8 cellular contexts compared by ENCODE assay signal in genomic region chr11:120186799-120187591, GRCh38. TPM values are rescaled to one million over a fixed set of nuclear protein-coding genes. Genes with fewer than 3 reads are reported as not detected.
DNase-seq lines count a peak whose midpoint lies in the region; ATAC-seq, FAIRE-seq and TF ChIP-seq lines count a peak whose summit lies in the region.

No MANE protein-coding gene starts in this region.

- H3K4me3 Mint-ChIP-seq in endodermal cell: no peak overlapping the region

- H3K9me3 Mint-ChIP-seq in endodermal cell: peaks cover 7% of the 10 kb centered on the region

- DNase-seq in endodermal cell (peak; percentile 38), pancreas (peak in 3 of 6 donors; percentile 37 to 62 (median 46)), 8988T (no peak), NCI-H345 treated with DMSO at 0.1 percent for 48 hours (lab: John Stamatoyannopoulos, UW; ENCODE audit: unreplicated experiment) (no peak), C1 segment of cervical spinal cord (lab: John Stamatoyannopoulos, UW) (no peak), activated gamma-delta T cell treated with Interleukin-2 at 50 U/mL for 16 hours (no peak)

- H3K9ac ChIP-seq in endodermal cell (ENCODE audit: extremely low read depth, low read length, poor library complexity, severe bottlenecking): no peak overlapping the region

- peaks cover 34% of the 10 kb centered on the region for H3K27me3 Mint-ChIP-seq in endodermal cell (ENCODE audit: insufficient read depth)

- WGBS in endodermal cell (ENCODE audit: insufficient coverage in 1 of 2, insufficient read length in 1 of 2), 2 experiments: 75 to 80% methylated on average over 5 to 17 of the region's 17 CpGs
- 23 to 24% methylated on average over 17 of the region's 17 CpGs for WGBS in pancreas, 2 donors

- no peak overlapping the region for H3K27ac ChIP-seq in endodermal cell (ENCODE audit: low read depth, low read length)
- H3K27ac ChIP-seq in pancreas: peak overlapping the region; percentile 79 to 92 (median 87)

- intact Hi-C loops in pancreas (cut with DNase I): no loop called here

- peaks cover 2% of the 10 kb centered on the region for H3K4me1 Mint-ChIP-seq in endodermal cell

- peak; percentile 57 for ATAC-seq in GM18511 (IDR thresholded peaks at IDR 0.05; ENCODE audit: unreplicated experiment)
- peak; percentile 61 for ATAC-seq in HG02798 (IDR thresholded peaks at IDR 0.05; ENCODE audit: poor library complexity, unreplicated experiment)
- peak in 3 of 4 donors; percentile 11 to 43 (median 29) for ATAC-seq in pancreas

- no peaks in the 10 kb centered on the region for H3K36me3 Mint-ChIP-seq in endodermal cell (ENCODE audit: low read depth)

- H3K27ac Mint-ChIP-seq in endodermal cell: no peak overlapping the region

- H3K9me3 ChIP-seq in endodermal cell (ENCODE audit: control insufficient read depth, low read length) (no peaks in the 10 kb centered on the region), pancreas (no peaks in the 10 kb centered on the region)

- H3K4me3 ChIP-seq in endodermal cell (ENCODE audit: low read length) (no peak overlapping the region), pancreas (no peak overlapping the region)

- H3K4me1 ChIP-seq in endodermal cell (ENCODE audit: control insufficient read depth, insufficient read depth, low read length) (no peaks in the 10 kb centered on the region), pancreas (peaks cover 38 to 54% (median 53%) of the 10 kb centered on the region in 3 donors)

- H3K27me3 ChIP-seq in endodermal cell (ENCODE audit: control insufficient read depth, insufficient read depth, low read length, poor library complexity, severe bottlenecking): no peaks in the 10 kb centered on the region
- H3K27me3 ChIP-seq in pancreas: no peaks in the 10 kb centered on the region

- H3K36me3 ChIP-seq in endodermal cell (ENCODE audit: control insufficient read depth, insufficient read depth, low read length) (no peaks in the 10 kb centered on the region), pancreas (no peaks in the 10 kb centered on the region)

- FAIRE-seq in pancreas (lab: Jason Lieb, UNC): no peak

- no peak for TF ChIP-seq CTCF in endodermal cell (conservative IDR thresholded peaks at IDR 0.05)
- TF ChIP-seq CTCF in pancreas (IDR thresholded peaks at IDR 0.05): no peak

RNA-seq across cellular contexts. Expression of gene OAF, which starts 23.8 kb away (rescaled TPM):
- total RNA-seq in endodermal cell (1 to 10 TPM; 1.7 to 3.6 TPM), pancreas (10 to 100 TPM; 37.1 to 88.3 (median 49.0) TPM)
- polyA plus RNA-seq in endodermal cell (2013, experiment 1 of 2): 15.1 TPM
- polyA plus RNA-seq in endodermal cell (2013, experiment 2 of 2): 14.4 TPM
- 10 to 100 TPM; 21.6 to 35.0 TPM for polyA plus RNA-seq in pancreas

RNA-seq across cellular contexts. Expression of gene TRIM29, which starts 49.1 kb away (rescaled TPM):
- total RNA-seq in endodermal cell: not detected
- not detected for polyA plus RNA-seq in endodermal cell (2013, experiment 1 of 2)
- 0.17 TPM for polyA plus RNA-seq in endodermal cell (2013, experiment 2 of 2)
- 1 to 10 TPM in 1 of 6 donors, under 1 TPM in 5; 0.38 to 1.4 (median 0.61) TPM for total RNA-seq in pancreas
- 1 to 10 TPM in 1 of 2 donors, under 1 TPM in 1; 0.42 to 1.7 TPM for polyA plus RNA-seq in pancreas

RNA-seq across cellular contexts. Expression of gene POU2F3, which starts 52.9 kb away (rescaled TPM):
- total RNA-seq in endodermal cell (under 1 TPM in 1 of 2 donors, not detected in 1; 0.46 TPM), pancreas (1 to 10 TPM in 1 of 6 donors, under 1 TPM in 5; 0.12 to 2.6 (median 0.23) TPM)
- 0.18 TPM for polyA plus RNA-seq in endodermal cell (2013, experiment 1 of 2)
- 0.12 TPM for polyA plus RNA-seq in endodermal cell (2013, experiment 2 of 2)
- polyA plus RNA-seq in pancreas: under 1 TPM; 0.27 to 0.54 TPM

Comparison
In these comparisons a context has a peak if more than half of its experiments do, and no peak if none do; other contexts are left out.
1. RNA of gene OAF, which starts 23.8 kb away (total RNA-seq): 37.1 to 88.3 TPM in pancreas; 1.7 to 3.6 TPM in endodermal cell; every median in the first group is over 4 times any median in the second.
2. Peak in every context shown above with its lines, with median percentiles within 50 percentile points of each other: ATAC-seq.